ENCODE assay signal across 8 cellular contexts in genomic region chr6:75261299-75261698, GRCh38. TPM values are rescaled to one million over a fixed set of nuclear protein-coding genes. Genes with fewer than 3 reads are reported as not detected.
"Had no signal": no experiment of that assay in that cellular context is flagged by ENCODE, and none has a peak within 500 bp of the region (broad histone marks: within the 10 kb centered on the region; RNA-seq: fewer than 3 reads in every experiment).

No MANE protein-coding gene starts in this region.

- ATAC-seq: GM23338, HCT116 had no signal

- DNase-seq: H7, HFFc6, KG1 had no signal

- H3K4me2 ChIP-seq: GM23338 had no signal

- H3K9me3 ChIP-seq: HAP-1 had no signal

- H2AFZ ChIP-seq: GM23338 had no signal

- H3K4me3 ChIP-seq: GM23338, HAP-1 had no signal

- H3K27ac ChIP-seq: HL-60 had no signal

- H3K4me1 ChIP-seq: HAP-1 had no signal

RNA-seq across cellular contexts. Expression of gene COL12A1, which starts 55.4 kb away (rescaled TPM):
- polyA plus RNA-seq: IgD-negative memory B cell had no signal
